In the genomic region with DNA sequence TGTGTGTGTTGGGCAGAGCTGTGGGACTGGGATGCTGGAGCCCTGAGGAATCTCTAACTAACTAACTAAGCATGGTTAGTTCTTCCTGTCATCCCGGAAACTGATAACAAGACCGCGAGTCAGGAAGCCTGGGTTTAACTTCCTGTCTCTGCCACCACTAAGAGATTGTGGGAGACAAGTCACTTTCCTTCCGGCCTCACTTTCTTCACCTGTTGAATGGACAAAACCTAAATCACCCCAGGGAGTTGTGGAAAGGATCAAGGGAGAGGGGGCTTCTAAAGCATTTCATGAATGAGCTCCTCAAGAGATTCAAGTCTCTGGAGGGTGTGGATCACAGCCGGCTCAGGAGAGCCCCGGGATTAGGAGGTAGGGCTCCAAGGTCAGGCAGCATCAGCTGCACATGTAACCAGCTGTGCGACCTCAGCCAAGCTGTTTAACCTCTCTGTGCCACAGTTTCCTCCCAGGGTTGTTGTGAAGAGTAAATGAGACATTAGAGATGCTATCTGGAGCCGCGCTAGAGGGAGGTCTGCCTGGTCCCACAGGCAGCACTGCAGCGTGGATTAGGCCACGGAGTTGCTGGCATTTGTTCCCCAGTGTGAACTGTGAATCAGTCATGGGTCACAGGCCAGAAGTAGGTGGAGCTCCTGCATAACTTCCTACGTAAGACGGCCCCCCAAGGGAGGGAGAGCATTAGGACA, we compare ENCODE assay signal across 12 cellular contexts.
DNase-seq lines count a peak whose midpoint lies in the region; ATAC-seq and TF ChIP-seq lines count a peak whose summit lies in the region.
"Had no signal": no experiment of that assay in that cellular context is flagged by ENCODE, and none has a peak within 500 bp of the region (broad histone marks: within the 10 kb centered on the region; RNA-seq: fewer than 3 reads in every experiment).

No MANE protein-coding gene starts in this region.

- H3K4me1 Mint-ChIP-seq in CD4-positive, alpha-beta T cell (ENCODE audit: low read depth) = peaks cover 62% of the 10 kb centered on the region

- H3K27ac ChIP-seq in CD4-positive, alpha-beta T cell (ENCODE audit: low read depth, low read length) = no peak overlapping the region
- H3K27ac ChIP-seq: cardiac muscle cell, KMS-11, SJSA1 had no signal

- intact Hi-C loops in CD4-positive, alpha-beta T cell (cut with DNase I, micrococcal nuclease) = loop anchor here in 1 of 2 experiments (5.0 kb wide), 1 partner anchor 42 kb away; no protein-coding TSS in a partner anchor

- POLR2A ChIA-PET in CD4-positive, alpha-beta T cell (lab: Charles Lee) = interaction anchor here (0.7 to 1.2 kb wide), 3 partner anchors 69 to 430 kb away, joined by 3 to 6 read pairs (median 4); no protein-coding TSS in a partner anchor

- H3K9me3 Mint-ChIP-seq in CD4-positive, alpha-beta T cell = no peaks in the 10 kb centered on the region

- H3K4me3 Mint-ChIP-seq in CD4-positive, alpha-beta T cell = peak overlapping the region; percentile 82

- no peak for TF ChIP-seq CTCF in CD4-positive, alpha-beta T cell (IDR thresholded peaks at IDR 0.05)

- no peaks in the 10 kb centered on the region for H3K9me3 ChIP-seq in CD4-positive, alpha-beta T cell (ENCODE audit: control insufficient read depth, low read length)
- H3K9me3 ChIP-seq: SJSA1 had no signal

- H3K27ac Mint-ChIP-seq in CD4-positive, alpha-beta T cell = peak overlapping the region; percentile 61

- H3K36me3 Mint-ChIP-seq in CD4-positive, alpha-beta T cell (ENCODE audit: low read depth) = no peaks in the 10 kb centered on the region

- DNase-seq in CD4-positive, alpha-beta T cell = peak in 2 of 10 experiments; percentile 12 to 13
- DNase-seq in LHCN-M2 (ENCODE audit: low read depth) = peak; percentile 55
- peak; percentile 45 to 46 for DNase-seq in activated T-cell treated with anti-CD3 and anti-CD28 coated beads, Interleukin-2, amount 50 U/mL, for 48 hours
- peak; percentile 57 for DNase-seq in iris pigment epithelial cell (ENCODE audit: low read depth)
- no peak for DNase-seq in NCI-H1930 (lab: John Stamatoyannopoulos, UW)
- no peak for DNase-seq in retina
- DNase-seq: GOT3 had no signal

- no peaks in the 10 kb centered on the region for H3K27me3 ChIP-seq in CD4-positive, alpha-beta T cell (ENCODE audit: control insufficient read depth, insufficient read depth, low read length)
- H3K27me3 ChIP-seq: SJSA1 had no signal

- ATAC-seq in CD4-positive, alpha-beta T cell (ENCODE audit: poor library complexity) = peak; percentile 64
- ATAC-seq in GM19467 (IDR thresholded peaks at IDR 0.05; ENCODE audit: unreplicated experiment) (no peak), GM21723 (IDR thresholded peaks at IDR 0.05; ENCODE audit: unreplicated experiment) (no peak)

- H3K27me3 Mint-ChIP-seq in CD4-positive, alpha-beta T cell = no peaks in the 10 kb centered on the region

- CTCF ChIA-PET in CD4-positive, alpha-beta T cell (lab: Charles Lee) = no interaction called here

Comparison
In these comparisons a context has a peak if more than half of its experiments do, and no peak if none do; other contexts are left out.
1. DNase-seq: peak in LHCN-M2 (single experiment), activated T-cell treated with anti-CD3 and anti-CD28 coated beads, Interleukin-2, amount 50 U/mL, for 48 hours (2 of 2) and iris pigment epithelial cell (single experiment); none in NCI-H1930 (0 of 2) and retina (single experiment).